Comparison of ENCODE assay signal across 25 cellular contexts in the genomic region with DNA sequence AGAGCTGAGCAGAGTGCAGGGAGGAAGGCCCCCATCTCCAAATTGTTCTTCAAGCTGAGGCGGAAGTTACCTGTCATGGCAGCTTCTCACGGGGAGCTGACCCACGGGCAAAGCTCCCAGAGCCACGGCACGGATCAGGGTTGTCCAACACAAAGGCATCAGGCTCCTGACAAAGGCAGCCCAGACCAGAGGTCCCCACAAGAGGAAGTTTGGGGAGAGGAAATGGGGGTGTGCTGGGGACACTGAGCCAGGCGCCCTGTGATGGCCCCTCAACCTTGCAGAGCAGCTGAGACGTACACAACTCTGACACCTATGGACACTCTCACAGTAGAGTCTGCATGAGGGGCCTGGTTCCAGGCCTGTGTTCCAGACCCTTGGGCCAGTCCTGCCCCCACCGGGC.
"Had no signal": no experiment of that assay in that cellular context is flagged by ENCODE, and none has a peak within 500 bp of the region (broad histone marks: within the 10 kb centered on the region; RNA-seq: fewer than 3 reads in every experiment).

No MANE protein-coding gene starts in this region.

- H3K36me3 ChIP-seq: prostate gland, transverse colon had no signal

- H3K9me3 ChIP-seq: prostate gland, testis, transverse colon had no signal

- H3K4me3 ChIP-seq: body of pancreas, coronary artery, dorsolateral prefrontal cortex, hepatocyte, lung, prostate gland, testis, transverse colon had no signal

- H3K27ac ChIP-seq: body of pancreas, coronary artery, dorsolateral prefrontal cortex, hepatocyte, prostate gland, testis, transverse colon had no signal

- DNase-seq: activated CD4-positive, alpha-beta T cell treated with anti-CD3 and anti-CD28 coated beads for 36 hours; activated CD4-positive, CD25-positive, alpha-beta regulatory T cell; activated CD8-positive, alpha-beta memory T cell treated with anti-CD3 and anti-CD28 coated beads, Interleukin-2, amount 10 ng/mL, durations not matched to agents 7 days and 5 days; activated CD8-positive, alpha-beta T cell treated with anti-CD3 and anti-CD28 coated beads, Interleukin-2, amount 10 ng/mL, durations not matched to agents 7 days and 5 days; activated naive CD4-positive, alpha-beta T cell; activated T-cell treated with anti-CD3 and anti-CD28 coated beads, Interleukin-2, amount 50 U/mL, for 48 hours; body of pancreas; cerebellar nuclear complex; effector memory CD4-positive, alpha-beta T cell; mesendoderm; retina; stimulated activated CD4-positive, alpha-beta T cell treated with anti-CD3 and anti-CD28 coated beads, Interleukin-12 subunit alpha, Interleukin-12 subunit beta, amount 100 ng/mL, for 4 hours; stimulated activated CD4-positive, alpha-beta T cell treated with anti-CD3 and anti-CD28 coated beads, Interleukin-4, amount 100 ng/mL, for 1 hour; stimulated activated naive CD8-positive, alpha-beta T cell treated with anti-CD3 and anti-CD28 coated beads, Interleukin-15, Interleukin-2, amounts not matched to agents 100 U/mL and 50 U/mL, for 24 hours; T-helper 1 cell; testis; transverse colon had no signal

- H3K27me3 Mint-ChIP-seq: activated CD4-positive, alpha-beta T cell treated with anti-CD3 and anti-CD28 coated beads for 36 hours; activated CD8-positive, alpha-beta memory T cell treated with anti-CD3 and anti-CD28 coated beads, Interleukin-2, amount 10 ng/mL, durations not matched to agents 7 days and 5 days had no signal

- H3K9me3 Mint-ChIP-seq: activated naive CD4-positive, alpha-beta T cell treated with anti-CD3 and anti-CD28 coated beads, Interleukin-2, amount 50 U/mL, for 72 hours; natural killer cell treated with Interleukin-12 subunit alpha and Interleukin-12 subunit beta and Interleukin-15 and Interleukin-18, amount 100 ng/mL, for 72 hours; T-helper 2 cell treated with Interferon-gamma antibody and Interleukin-4, amounts not matched to agents 5 μg/mL and 100 μg/mL, for 36 hours had no signal

- ATAC-seq: activated CD4-positive, alpha-beta T cell treated with anti-CD3 and anti-CD28 coated beads for 36 hours; activated CD8-positive, alpha-beta memory T cell treated with anti-CD3 and anti-CD28 coated beads, Interleukin-2, amount 10 ng/mL, durations not matched to agents 7 days and 5 days; activated CD8-positive, alpha-beta T cell treated with anti-CD3 and anti-CD28 coated beads, Interleukin-2, amount 10 ng/mL, durations not matched to agents 7 days and 5 days; activated naive CD4-positive, alpha-beta T cell treated with anti-CD3 and anti-CD28 coated beads, Interleukin-2, amount 50 U/mL, for 72 hours; body of pancreas; stimulated activated naive CD8-positive, alpha-beta T cell treated with anti-CD3 and anti-CD28 coated beads, Interleukin-15, Interleukin-2, amounts not matched to agents 100 U/mL and 50 U/mL, for 24 hours had no signal

- H3K27me3 ChIP-seq: body of pancreas, dorsolateral prefrontal cortex, hepatocyte, testis, transverse colon had no signal

- H3K4me1 Mint-ChIP-seq: activated CD4-positive, alpha-beta T cell treated with anti-CD3 and anti-CD28 coated beads for 36 hours; activated CD8-positive, alpha-beta memory T cell treated with anti-CD3 and anti-CD28 coated beads, Interleukin-2, amount 10 ng/mL, durations not matched to agents 7 days and 5 days had no signal

- H3K4me2 ChIP-seq: hepatocyte had no signal

- H3K4me3 Mint-ChIP-seq: activated CD4-positive, alpha-beta T cell treated with anti-CD3 and anti-CD28 coated beads for 36 hours; activated CD8-positive, alpha-beta memory T cell treated with anti-CD3 and anti-CD28 coated beads, Interleukin-2, amount 10 ng/mL, durations not matched to agents 7 days and 5 days; activated CD8-positive, alpha-beta T cell treated with anti-CD3 and anti-CD28 coated beads, Interleukin-2, amount 10 ng/mL, durations not matched to agents 7 days and 5 days; natural killer cell treated with Interleukin-12 subunit alpha and Interleukin-12 subunit beta and Interleukin-15 and Interleukin-18, amount 100 ng/mL, for 72 hours; T-helper 2 cell treated with Interferon-gamma antibody and Interleukin-4, amounts not matched to agents 5 μg/mL and 100 μg/mL, for 36 hours had no signal

- H3K4me1 ChIP-seq: body of pancreas, prostate gland, testis, transverse colon had no signal

- H2AFZ ChIP-seq: hepatocyte had no signal

- H3K79me2 ChIP-seq: hepatocyte had no signal

- H3K36me3 Mint-ChIP-seq: activated CD8-positive, alpha-beta memory T cell treated with anti-CD3 and anti-CD28 coated beads, Interleukin-2, amount 10 ng/mL, durations not matched to agents 7 days and 5 days; activated naive CD4-positive, alpha-beta T cell treated with anti-CD3 and anti-CD28 coated beads, Interleukin-2, amount 50 U/mL, for 72 hours; natural killer cell treated with Interleukin-12 subunit alpha and Interleukin-12 subunit beta and Interleukin-15 and Interleukin-18, amount 100 ng/mL, for 72 hours had no signal

- H3K27ac Mint-ChIP-seq: activated CD4-positive, alpha-beta T cell treated with anti-CD3 and anti-CD28 coated beads for 36 hours; activated CD8-positive, alpha-beta memory T cell treated with anti-CD3 and anti-CD28 coated beads, Interleukin-2, amount 10 ng/mL, durations not matched to agents 7 days and 5 days; activated CD8-positive, alpha-beta T cell treated with anti-CD3 and anti-CD28 coated beads, Interleukin-2, amount 10 ng/mL, durations not matched to agents 7 days and 5 days; activated naive CD4-positive, alpha-beta T cell treated with anti-CD3 and anti-CD28 coated beads, Interleukin-2, amount 50 U/mL, for 72 hours; natural killer cell treated with Interleukin-12 subunit alpha and Interleukin-12 subunit beta and Interleukin-15 and Interleukin-18, amount 100 ng/mL, for 72 hours; T-helper 2 cell treated with Interferon-gamma antibody and Interleukin-4, amounts not matched to agents 5 μg/mL and 100 μg/mL, for 36 hours had no signal
